1 cellular context compared by ENCODE assay signal in genomic region chr2:75311993-75312392, GRCh38.
TF ChIP-seq lines count a peak whose summit lies in the region.

No MANE protein-coding gene starts in this region.

TF ChIP-seq in K562, 482 proteins besides CTCF, POLR2A, EP300 and RAD21 (continued from another document):
- TF ChIP-seq ATF6 (CRISPR knock-in tag; IDR thresholded peaks at IDR 0.05) (no peak), CHCHD3 (CRISPR knock-in tag; IDR thresholded peaks at IDR 0.05) (no peak), NR2C1 (IDR thresholded peaks at IDR 0.05) (no peak), NR2C1 (tag; IDR thresholded peaks at IDR 0.05) (no peak), ZNF589 (CRISPR knock-in tag; IDR thresholded peaks at IDR 0.05; ENCODE audit: low read depth) (no peak), CBFA2T3 (IDR thresholded peaks at IDR 0.05) (0 out of 2 replicates have a peak, but pooled peaks have one; percentile 13), TCF7L2 (IDR thresholded peaks at IDR 0.05; ENCODE audit: low read depth, low read length) (no peak)
